Comparison of ENCODE assay signal across 32 cellular contexts in genomic region chr3:110301781-110302180, GRCh38.
"Had no signal": no experiment of that assay in that cellular context is flagged by ENCODE, and none has a peak within 500 bp of the region (broad histone marks: within the 10 kb centered on the region; RNA-seq: fewer than 3 reads in every experiment).

No MANE protein-coding gene starts in this region.

- H3K4me3 ChIP-seq: body of pancreas, esophagus muscularis mucosa, gastroesophageal sphincter, heart right ventricle had no signal

- H3K27ac ChIP-seq: body of pancreas, esophagus muscularis mucosa, gastroesophageal sphincter, heart right ventricle had no signal

- ATAC-seq: activated CD4-positive, alpha-beta T cell treated with anti-CD3 and anti-CD28 coated beads for 36 hours; activated CD8-positive, alpha-beta memory T cell treated with anti-CD3 and anti-CD28 coated beads, Interleukin-2, amount 10 ng/mL, durations not matched to agents 7 days and 5 days; activated CD8-positive, alpha-beta T cell treated with anti-CD3 and anti-CD28 coated beads, Interleukin-2, amount 10 ng/mL, durations not matched to agents 7 days and 5 days; activated naive CD8-positive, alpha-beta T cell treated with anti-CD3 and anti-CD28 coated beads, Interleukin-2, amount 50 U/mL, for 24 hours; body of pancreas; effector memory CD8-positive, alpha-beta T cell; gastroesophageal sphincter; heart right ventricle; T-helper 17 cell had no signal

- H3K4me1 Mint-ChIP-seq: activated CD4-positive, alpha-beta T cell treated with anti-CD3 and anti-CD28 coated beads, Interleukin-2, amount 10 ng/mL, durations not matched to agents 24 days and 14 days; T-helper 17 cell had no signal

- H3K27ac Mint-ChIP-seq: activated CD4-positive, alpha-beta memory T cell treated with anti-CD3 and anti-CD28 coated beads for 36 hours; activated CD4-positive, alpha-beta T cell treated with anti-CD3 and anti-CD28 coated beads for 36 hours; activated CD4-positive, alpha-beta T cell treated with anti-CD3 and anti-CD28 coated beads, Interleukin-2, amount 10 ng/mL, durations not matched to agents 24 days and 14 days; activated CD8-positive, alpha-beta memory T cell treated with anti-CD3 and anti-CD28 coated beads, Interleukin-2, amount 10 ng/mL, durations not matched to agents 7 days and 5 days; activated CD8-positive, alpha-beta T cell treated with anti-CD3 and anti-CD28 coated beads, Interleukin-2, amount 10 ng/mL, durations not matched to agents 7 days and 5 days; activated naive CD4-positive, alpha-beta T cell treated with anti-CD3 and anti-CD28 coated beads for 36 hours; activated naive CD4-positive, alpha-beta T cell treated with anti-CD3 and anti-CD28 coated beads, Interleukin-2, amount 50 U/mL, for 24 hours; activated naive CD8-positive, alpha-beta T cell treated with anti-CD3 and anti-CD28 coated beads for 36 hours; activated naive CD8-positive, alpha-beta T cell treated with anti-CD3 and anti-CD28 coated beads, Interleukin-2, amount 50 U/mL, for 24 hours; activated T-helper 1 cell treated with anti-CD3 and anti-CD28 coated beads, Interleukin-12 subunit alpha, Interleukin-12 subunit beta, Interleukin-2, Interleukin-4 antibody, amounts not matched to agents 30 ng/mL and 10 ng/mL and 1 ng/mL, durations not matched to agents 14 hours and 24 hours and 36 hours; activated T-helper 2 cell treated with anti-CD3 and anti-CD28 coated beads, Interferon-gamma antibody, Interleukin-2, Interleukin-4, amounts not matched to agents 10 μg/mL and 5 μg/mL and 100 μg/mL, durations not matched to agents 14 hours and 24 hours and 36 hours; effector memory CD8-positive, alpha-beta T cell; T-helper 17 cell; T-helper 2 cell treated with Interferon-gamma antibody and Interleukin-4, amounts not matched to agents 5 μg/mL and 100 μg/mL, for 36 hours had no signal

- H3K27me3 ChIP-seq: body of pancreas, esophagus muscularis mucosa, gastroesophageal sphincter, heart right ventricle had no signal

- H3K4me1 ChIP-seq: body of pancreas, esophagus muscularis mucosa, gastroesophageal sphincter, heart right ventricle had no signal

- H3K36me3 ChIP-seq: esophagus muscularis mucosa, gastroesophageal sphincter, heart right ventricle had no signal

- H3K4me3 Mint-ChIP-seq: activated CD4-positive, alpha-beta memory T cell treated with anti-CD3 and anti-CD28 coated beads for 36 hours; activated CD4-positive, alpha-beta T cell treated with anti-CD3 and anti-CD28 coated beads for 36 hours; activated CD4-positive, alpha-beta T cell treated with anti-CD3 and anti-CD28 coated beads, Interleukin-2, amount 10 ng/mL, durations not matched to agents 24 days and 14 days; activated CD8-positive, alpha-beta memory T cell treated with anti-CD3 and anti-CD28 coated beads, Interleukin-2, amount 10 ng/mL, durations not matched to agents 7 days and 5 days; activated CD8-positive, alpha-beta T cell treated with anti-CD3 and anti-CD28 coated beads, Interleukin-2, amount 10 ng/mL, durations not matched to agents 7 days and 5 days; activated naive CD4-positive, alpha-beta T cell treated with anti-CD3 and anti-CD28 coated beads for 36 hours; activated naive CD4-positive, alpha-beta T cell treated with anti-CD3 and anti-CD28 coated beads, Interleukin-2, amount 50 U/mL, for 24 hours; activated naive CD8-positive, alpha-beta T cell treated with anti-CD3 and anti-CD28 coated beads for 36 hours; activated naive CD8-positive, alpha-beta T cell treated with anti-CD3 and anti-CD28 coated beads, Interleukin-2, amount 50 U/mL, for 24 hours; activated T-helper 1 cell treated with anti-CD3 and anti-CD28 coated beads, Interleukin-12 subunit alpha, Interleukin-12 subunit beta, Interleukin-2, Interleukin-4 antibody, amounts not matched to agents 30 ng/mL and 10 ng/mL and 1 ng/mL, durations not matched to agents 14 hours and 24 hours and 36 hours; effector memory CD8-positive, alpha-beta T cell; T-helper 17 cell; T-helper 2 cell treated with Interferon-gamma antibody and Interleukin-4, amounts not matched to agents 5 μg/mL and 100 μg/mL, for 36 hours had no signal

- H3K27me3 Mint-ChIP-seq: activated CD4-positive, alpha-beta memory T cell treated with anti-CD3 and anti-CD28 coated beads for 36 hours; activated CD4-positive, alpha-beta T cell treated with anti-CD3 and anti-CD28 coated beads for 36 hours; activated CD4-positive, alpha-beta T cell treated with anti-CD3 and anti-CD28 coated beads, Interleukin-2, amount 10 ng/mL, durations not matched to agents 24 days and 14 days; activated CD8-positive, alpha-beta memory T cell treated with anti-CD3 and anti-CD28 coated beads, Interleukin-2, amount 10 ng/mL, durations not matched to agents 7 days and 5 days; activated naive CD4-positive, alpha-beta T cell treated with anti-CD3 and anti-CD28 coated beads, Interleukin-2, amount 50 U/mL, for 24 hours; activated naive CD8-positive, alpha-beta T cell treated with anti-CD3 and anti-CD28 coated beads for 36 hours; activated naive CD8-positive, alpha-beta T cell treated with anti-CD3 and anti-CD28 coated beads, Interleukin-2, amount 50 U/mL, for 24 hours; effector memory CD8-positive, alpha-beta T cell; T-helper 17 cell had no signal

- H3K9me3 ChIP-seq: body of pancreas, esophagus muscularis mucosa, gastroesophageal sphincter, heart right ventricle had no signal

- DNase-seq: activated CD4-positive, alpha-beta memory T cell treated with anti-CD3 and anti-CD28 coated beads for 36 hours; activated CD4-positive, alpha-beta T cell treated with anti-CD3 and anti-CD28 coated beads for 36 hours; activated CD4-positive, alpha-beta T cell treated with anti-CD3 and anti-CD28 coated beads, Interleukin-2, amount 10 ng/mL, durations not matched to agents 24 days and 14 days; activated CD4-positive, CD25-positive, alpha-beta regulatory T cell; activated CD4-positive, CD25-positive, alpha-beta regulatory T cell treated with anti-CD3 and anti-CD28 coated beads, Interleukin-2, amount 50 U/mL, for 72 hours; activated CD8-positive, alpha-beta memory T cell treated with anti-CD3 and anti-CD28 coated beads, Interleukin-2, amount 10 ng/mL, durations not matched to agents 7 days and 5 days; activated CD8-positive, alpha-beta memory T cell treated with anti-CD3 and anti-CD28 coated beads, Interleukin-2, amount 50 U/mL, for 4 hours; activated CD8-positive, alpha-beta T cell treated with anti-CD3 and anti-CD28 coated beads, Interleukin-2, amount 10 ng/mL, durations not matched to agents 7 days and 5 days; activated effector memory CD4-positive, alpha-beta T cell treated with anti-CD3 and anti-CD28 coated beads, Interleukin-2, amount 50 U/mL, for 16 hours; activated naive CD4-positive, alpha-beta T cell treated with anti-CD3 and anti-CD28 coated beads for 36 hours; activated naive CD8-positive, alpha-beta T cell treated with anti-CD3 and anti-CD28 coated beads for 36 hours; activated naive CD8-positive, alpha-beta T cell treated with anti-CD3 and anti-CD28 coated beads, Interleukin-2, amount 50 U/mL, for 24 hours; activated T-cell treated with anti-CD3 and anti-CD28 coated beads, Interleukin-2, amount 50 U/mL, for 1 hour; activated T-cell treated with anti-CD3 and anti-CD28 coated beads, Interleukin-2, amount 50 U/mL, for 48 hours; body of pancreas; caudate nucleus; cortex of kidney; dermis blood vessel endothelial cell; effector CD4-positive, alpha-beta T cell; effector memory CD8-positive, alpha-beta T cell; erythroblast; foreskin melanocyte; heart right ventricle; T-helper 1 cell; T-helper 17 cell; T1000 had no signal

- H3K36me3 Mint-ChIP-seq: activated CD4-positive, alpha-beta memory T cell treated with anti-CD3 and anti-CD28 coated beads for 36 hours; activated CD8-positive, alpha-beta memory T cell treated with anti-CD3 and anti-CD28 coated beads, Interleukin-2, amount 10 ng/mL, durations not matched to agents 7 days and 5 days; activated naive CD4-positive, alpha-beta T cell treated with anti-CD3 and anti-CD28 coated beads, Interleukin-2, amount 50 U/mL, for 24 hours; activated naive CD8-positive, alpha-beta T cell treated with anti-CD3 and anti-CD28 coated beads for 36 hours had no signal

- H3K9me3 Mint-ChIP-seq: activated CD4-positive, alpha-beta memory T cell treated with anti-CD3 and anti-CD28 coated beads for 36 hours; activated CD4-positive, alpha-beta T cell treated with anti-CD3 and anti-CD28 coated beads, Interleukin-2, amount 10 ng/mL, durations not matched to agents 24 days and 14 days; activated naive CD4-positive, alpha-beta T cell treated with anti-CD3 and anti-CD28 coated beads for 36 hours; activated naive CD4-positive, alpha-beta T cell treated with anti-CD3 and anti-CD28 coated beads, Interleukin-2, amount 50 U/mL, for 24 hours; activated naive CD8-positive, alpha-beta T cell treated with anti-CD3 and anti-CD28 coated beads for 36 hours; activated naive CD8-positive, alpha-beta T cell treated with anti-CD3 and anti-CD28 coated beads, Interleukin-2, amount 50 U/mL, for 24 hours; activated T-helper 1 cell treated with anti-CD3 and anti-CD28 coated beads, Interleukin-12 subunit alpha, Interleukin-12 subunit beta, Interleukin-2, Interleukin-4 antibody, amounts not matched to agents 30 ng/mL and 10 ng/mL and 1 ng/mL, durations not matched to agents 14 hours and 24 hours and 36 hours; activated T-helper 2 cell treated with anti-CD3 and anti-CD28 coated beads, Interferon-gamma antibody, Interleukin-2, Interleukin-4, amounts not matched to agents 10 μg/mL and 5 μg/mL and 100 μg/mL, durations not matched to agents 14 hours and 24 hours and 36 hours; effector memory CD8-positive, alpha-beta T cell; T-helper 2 cell treated with Interferon-gamma antibody and Interleukin-4, amounts not matched to agents 5 μg/mL and 100 μg/mL, for 36 hours had no signal
